In the genomic region with DNA sequence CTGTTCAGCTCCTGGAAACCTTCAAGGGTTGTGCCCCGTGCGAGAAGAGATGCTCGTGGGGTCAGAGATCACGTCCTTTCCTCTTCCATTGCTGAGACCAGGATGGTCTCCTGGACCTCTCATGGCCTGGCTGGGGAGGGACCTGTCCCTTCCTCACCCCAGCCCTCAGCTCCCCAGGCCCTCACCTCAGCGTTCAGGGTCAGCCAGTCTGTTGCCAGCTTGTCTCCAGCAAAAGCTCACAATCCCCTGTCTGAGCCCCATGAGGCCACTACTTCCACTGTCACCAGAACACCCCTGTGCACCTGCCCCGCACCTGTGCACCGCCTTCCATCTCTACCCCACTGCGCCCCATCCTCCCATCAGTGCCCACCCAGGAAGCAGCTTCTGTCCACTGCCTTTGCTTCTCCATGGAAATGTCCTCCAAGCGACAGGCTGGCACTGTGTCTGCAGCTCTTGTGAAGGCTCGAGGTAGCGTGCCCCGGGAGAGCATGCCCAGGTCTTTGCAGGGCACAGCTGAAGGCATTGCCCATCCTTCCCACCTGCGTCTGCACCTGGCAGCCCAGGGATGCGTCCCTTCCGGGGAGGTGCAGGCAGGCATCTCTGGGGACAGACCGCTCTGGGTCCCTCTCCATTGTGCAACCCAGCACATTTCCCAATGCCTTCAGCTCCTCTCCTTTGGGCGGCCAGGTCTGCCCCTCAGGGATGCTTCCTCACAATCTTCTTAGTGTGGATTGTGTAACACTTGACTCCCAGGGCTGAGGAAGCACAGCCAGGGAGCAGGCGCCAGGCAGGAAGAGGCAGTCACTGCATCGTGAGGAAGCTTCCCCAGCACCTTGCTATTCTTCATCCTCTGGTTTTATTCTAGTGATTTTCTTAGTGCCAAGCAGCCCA, we compare ENCODE assay signal across 1 cellular context.
TF ChIP-seq lines count a peak whose summit lies in the region.

No MANE protein-coding gene starts in this region.

TF ChIP-seq in HEK293, 187 proteins besides CTCF, POLR2A, EP300 and RAD21 (continued from another document):
- TF ChIP-seq ZNF560 (tag by site-specific recombination; IDR thresholded peaks at IDR 0.05; ENCODE audit: borderline replicate concordance) = no peak
TF ChIP-seq in HEK293: peak in this region for 1.
